ENCODE assay signal across 9 cellular contexts in the genomic region with DNA sequence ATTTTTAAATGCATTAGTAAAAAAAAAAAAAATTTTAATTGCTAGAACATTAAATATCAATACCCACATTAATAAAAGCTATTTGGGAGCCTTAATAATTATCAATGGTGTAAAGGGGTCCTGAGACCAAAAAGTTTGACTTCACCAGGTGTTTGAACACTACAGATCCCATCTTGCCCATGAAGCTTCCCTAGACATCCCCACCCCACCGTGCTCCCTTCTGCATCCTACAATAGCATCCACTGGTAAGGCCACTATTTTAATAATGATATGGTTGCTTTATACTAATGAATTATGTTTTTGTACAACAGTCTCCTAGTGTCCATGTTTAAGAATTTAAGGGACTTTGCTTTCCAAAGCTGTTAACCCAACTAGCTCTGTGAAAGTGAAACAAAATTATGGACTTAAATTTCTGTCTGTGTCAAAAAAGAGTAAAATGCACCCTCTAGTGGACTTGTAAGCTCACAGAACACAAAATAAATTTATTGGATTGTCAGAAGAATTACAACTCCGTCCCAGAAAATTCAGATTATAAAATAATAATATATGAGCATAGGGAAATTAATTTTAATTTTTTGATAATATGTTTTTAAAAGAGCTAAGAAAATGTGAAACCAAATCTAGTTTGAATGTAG.
DNase-seq lines count a peak whose midpoint lies in the region; ATAC-seq and TF ChIP-seq lines count a peak whose summit lies in the region.
"Had no signal": no experiment of that assay in that cellular context is flagged by ENCODE, and none has a peak within 500 bp of the region (broad histone marks: within the 10 kb centered on the region; RNA-seq: fewer than 3 reads in every experiment).

No MANE protein-coding gene starts in this region.

- ATAC-seq in stimulated activated naive CD8-positive, alpha-beta T cell treated with anti-CD3 and anti-CD28 coated beads, Interleukin-15, amount 100 ng/mL, for 72 hours, result no peak
- ATAC-seq in body of pancreas (no peak), GM18873 (IDR thresholded peaks at IDR 0.05; ENCODE audit: low FRiP score, unreplicated experiment) (no peak), mucosa of descending colon (no peak)

- peaks cover 4% of the 10 kb centered on the region for H3K9me3 Mint-ChIP-seq in stimulated activated naive CD8-positive, alpha-beta T cell treated with anti-CD3 and anti-CD28 coated beads, Interleukin-15, Interleukin-2, amounts not matched to agents 100 ng/mL and 50 ng/mL, for 24 hours
- no peaks in the 10 kb centered on the region for H3K9me3 Mint-ChIP-seq in stimulated activated naive CD8-positive, alpha-beta T cell treated with anti-CD3 and anti-CD28 coated beads, Interleukin-15, amount 100 ng/mL, for 72 hours
- no peaks in the 10 kb centered on the region for H3K9me3 Mint-ChIP-seq in CD8-positive, alpha-beta memory T cell
- H3K9me3 Mint-ChIP-seq: activated naive CD4-positive, alpha-beta T cell treated with anti-CD3 and anti-CD28 coated beads, Interleukin-2, amount 50 U/mL, for 24 hours had no signal

- no peak overlapping the region for H3K4me3 ChIP-seq in body of pancreas
- no peak overlapping the region for H3K4me3 ChIP-seq in mucosa of descending colon
- H3K4me3 ChIP-seq in CD8-positive, alpha-beta memory T cell (ENCODE audit: low read length), result no peak overlapping the region

- H3K27ac Mint-ChIP-seq in stimulated activated naive CD8-positive, alpha-beta T cell treated with anti-CD3 and anti-CD28 coated beads, Interleukin-15, Interleukin-2, amounts not matched to agents 100 ng/mL and 50 ng/mL, for 24 hours, result no peak overlapping the region
- no peak overlapping the region for H3K27ac Mint-ChIP-seq in stimulated activated naive CD8-positive, alpha-beta T cell treated with anti-CD3 and anti-CD28 coated beads, Interleukin-15, amount 100 ng/mL, for 72 hours
- H3K27ac Mint-ChIP-seq in CD8-positive, alpha-beta memory T cell, result no peak overlapping the region
- H3K27ac Mint-ChIP-seq: activated naive CD4-positive, alpha-beta T cell treated with anti-CD3 and anti-CD28 coated beads, Interleukin-2, amount 50 U/mL, for 24 hours had no signal

- no peaks in the 10 kb centered on the region for H3K27me3 ChIP-seq in body of pancreas
- H3K27me3 ChIP-seq in CD8-positive, alpha-beta memory T cell (ENCODE audit: insufficient read depth, low read length, poor library complexity, severe bottlenecking), result no peaks in the 10 kb centered on the region

- TF ChIP-seq POLR2A in body of pancreas (IDR thresholded peaks at IDR 0.05), result no peak

- no peak for DNase-seq in stimulated activated naive CD8-positive, alpha-beta T cell treated with anti-CD3 and anti-CD28 coated beads, Interleukin-15, amount 100 ng/mL, for 72 hours
- DNase-seq in NAMALWA (ENCODE audit: low spot score), result peak; percentile 74
- DNase-seq in body of pancreas, result no peak
- DNase-seq in midbrain (lab: John Stamatoyannopoulos, UW), result peak; percentile 19
- DNase-seq in mucosa of descending colon, result no peak
- no peak for DNase-seq in CD8-positive, alpha-beta memory T cell

- H3K36me3 Mint-ChIP-seq in stimulated activated naive CD8-positive, alpha-beta T cell treated with anti-CD3 and anti-CD28 coated beads, Interleukin-15, Interleukin-2, amounts not matched to agents 100 ng/mL and 50 ng/mL, for 24 hours (ENCODE audit: low read depth), result peaks cover 8% of the 10 kb centered on the region
- H3K36me3 Mint-ChIP-seq in CD8-positive, alpha-beta memory T cell, result no peaks in the 10 kb centered on the region
- H3K36me3 Mint-ChIP-seq: activated naive CD4-positive, alpha-beta T cell treated with anti-CD3 and anti-CD28 coated beads, Interleukin-2, amount 50 U/mL, for 24 hours had no signal

- H3K9me3 ChIP-seq in body of pancreas, result no peaks in the 10 kb centered on the region
- no peaks in the 10 kb centered on the region for H3K9me3 ChIP-seq in mucosa of descending colon
- H3K9me3 ChIP-seq in CD8-positive, alpha-beta memory T cell (ENCODE audit: low read length), result no peaks in the 10 kb centered on the region

- H3K4me3 Mint-ChIP-seq in stimulated activated naive CD8-positive, alpha-beta T cell treated with anti-CD3 and anti-CD28 coated beads, Interleukin-15, Interleukin-2, amounts not matched to agents 100 ng/mL and 50 ng/mL, for 24 hours, result peak overlapping the region; percentile 32
- H3K4me3 Mint-ChIP-seq in stimulated activated naive CD8-positive, alpha-beta T cell treated with anti-CD3 and anti-CD28 coated beads, Interleukin-15, amount 100 ng/mL, for 72 hours, result peak overlapping the region in 1 of 2 donors; percentile 27
- no peak overlapping the region for H3K4me3 Mint-ChIP-seq in CD8-positive, alpha-beta memory T cell
- H3K4me3 Mint-ChIP-seq: activated naive CD4-positive, alpha-beta T cell treated with anti-CD3 and anti-CD28 coated beads, Interleukin-2, amount 50 U/mL, for 24 hours had no signal

- peaks cover 3% of the 10 kb centered on the region for H3K4me1 Mint-ChIP-seq in stimulated activated naive CD8-positive, alpha-beta T cell treated with anti-CD3 and anti-CD28 coated beads, Interleukin-15, Interleukin-2, amounts not matched to agents 100 ng/mL and 50 ng/mL, for 24 hours (ENCODE audit: low read depth)
- peaks cover under 1% of the 10 kb centered on the region for H3K4me1 Mint-ChIP-seq in stimulated activated naive CD8-positive, alpha-beta T cell treated with anti-CD3 and anti-CD28 coated beads, Interleukin-15, amount 100 ng/mL, for 72 hours
- H3K4me1 Mint-ChIP-seq in CD8-positive, alpha-beta memory T cell, result peaks cover 2 to 14% (median 8%) of the 10 kb centered on the region in 3 donors

- CTCF ChIA-PET in CD8-positive, alpha-beta memory T cell (lab: Charles Lee), result interaction anchor here (1.0 to 1.1 kb wide), 3 partner anchors 9 to 753 kb away, joined by 3 read pairs; no protein-coding TSS in a partner anchor

- H3K27ac ChIP-seq in body of pancreas, result no peak overlapping the region
- H3K27ac ChIP-seq in CD8-positive, alpha-beta memory T cell (ENCODE audit: low read depth, low read length), result no peak overlapping the region

- H3K36me3 ChIP-seq in body of pancreas (replicated peaks in 1 of 2; ENCODE audit: insufficient read depth in 1 of 2, low read depth in 2 of 2) (no peaks in the 10 kb centered on the region), mucosa of descending colon (ENCODE audit: low read depth) (no peaks in the 10 kb centered on the region)
- no peaks in the 10 kb centered on the region for H3K36me3 ChIP-seq in CD8-positive, alpha-beta memory T cell (ENCODE audit: insufficient read depth, low read length)

- WGBS in body of pancreas, 2 donors, result 53 to 56% methylated on average over 2 of the region's 2 CpGs

- H3K27me3 Mint-ChIP-seq in stimulated activated naive CD8-positive, alpha-beta T cell treated with anti-CD3 and anti-CD28 coated beads, Interleukin-15, Interleukin-2, amounts not matched to agents 100 ng/mL and 50 ng/mL, for 24 hours, result no peaks in the 10 kb centered on the region
- H3K27me3 Mint-ChIP-seq in stimulated activated naive CD8-positive, alpha-beta T cell treated with anti-CD3 and anti-CD28 coated beads, Interleukin-15, amount 100 ng/mL, for 72 hours, result no peaks in the 10 kb centered on the region
- H3K27me3 Mint-ChIP-seq in CD8-positive, alpha-beta memory T cell, result peaks cover 0 to 2% of the 10 kb centered on the region in 2 donors
- H3K27me3 Mint-ChIP-seq: activated naive CD4-positive, alpha-beta T cell treated with anti-CD3 and anti-CD28 coated beads, Interleukin-2, amount 50 U/mL, for 24 hours had no signal

- intact Hi-C loops in body of pancreas (cut with DNase I) (no loop called here), mucosa of descending colon (cut with DNase I, micrococcal nuclease) (no loop called here)

- POLR2A ChIA-PET in CD8-positive, alpha-beta memory T cell (lab: Charles Lee), result no interaction called here

- H3K4me1 ChIP-seq in body of pancreas (no peaks in the 10 kb centered on the region), mucosa of descending colon (ENCODE audit: low read depth) (no peaks in the 10 kb centered on the region)
- H3K4me1 ChIP-seq in CD8-positive, alpha-beta memory T cell (ENCODE audit: insufficient read depth, low read length), result no peaks in the 10 kb centered on the region

- peak in 6 of 7 experiments; percentile 30 to 64 (median 44) for TF ChIP-seq CTCF in body of pancreas (IDR thresholded peaks at IDR 0.05)
- TF ChIP-seq CTCF in mucosa of descending colon (IDR thresholded peaks at IDR 0.05), result no peak

Comparison
In these comparisons a context has a peak if more than half of its experiments do, and no peak if none do; other contexts are left out.
1. DNase-seq: peak in NAMALWA (single experiment) and midbrain (single experiment); none in stimulated activated naive CD8-positive, alpha-beta T cell treated with anti-CD3 and anti-CD28 coated beads, Interleukin-15, amount 100 ng/mL, for 72 hours (0 of 2), body of pancreas (0 of 4), mucosa of descending colon (0 of 3) and CD8-positive, alpha-beta memory T cell (0 of 5).